In genomic region chr7:81769891-81770818, GRCh38 we compare ENCODE assay signal across 8 cellular contexts. TPM values are rescaled to one million over a fixed set of nuclear protein-coding genes. Genes with fewer than 3 reads are reported as not detected.
DNase-seq lines count a peak whose midpoint lies in the region; ATAC-seq and TF ChIP-seq lines count a peak whose summit lies in the region.

Gene HGF, minus strand, starts transcription at chr7:81770047. Its CDS starts 76 bp downstream, at chr7:81769971.

- CTCF ChIA-PET in activated CD8-positive, alpha-beta T cell treated with anti-CD3 and anti-CD28 coated beads, Interleukin-2, amount 10 ng/mL, durations not matched to agents 7 days and 5 days (lab: Charles Lee) = no interaction called here

- intact Hi-C loops in mucosa of descending colon (cut with DNase I, micrococcal nuclease) = no loop called here

- H3K36me3 ChIP-seq in MG63 (peaks cover 7% of the 10 kb centered on the region), mucosa of descending colon (ENCODE audit: low read depth) (no peaks in the 10 kb centered on the region)

- TF ChIP-seq CTCF in AG09309 (IDR thresholded peaks at IDR 0.05; ENCODE audit: control insufficient read depth, insufficient read depth, low read depth, low read length, missing control alignments) (peak; percentile 26), mucosa of descending colon (IDR thresholded peaks at IDR 0.05) (no peak)

- H3K9me3 Mint-ChIP-seq in activated CD8-positive, alpha-beta T cell treated with anti-CD3 and anti-CD28 coated beads, Interleukin-2, amount 10 ng/mL, durations not matched to agents 7 days and 5 days (ENCODE audit: insufficient read depth) = no peaks in the 10 kb centered on the region

- ATAC-seq in mucosa of descending colon (peak; percentile 58), GM21825 (IDR thresholded peaks at IDR 0.05; ENCODE audit: unreplicated experiment) (no peak)
- ATAC-seq in activated CD8-positive, alpha-beta T cell treated with anti-CD3 and anti-CD28 coated beads, Interleukin-2, amount 10 ng/mL, durations not matched to agents 7 days and 5 days = no peak

- H3K4me3 ChIP-seq in AG09309 (ENCODE audit: control insufficient read depth, low read depth, low read length) = peak within 1 kb of the TSS; percentile 40
- peak within 1 kb of the TSS; percentile 60 for H3K4me3 ChIP-seq in MG63
- no peak within 1 kb of the TSS for H3K4me3 ChIP-seq in mucosa of descending colon

- DNase-seq in AG09309 (ENCODE audit: low read depth) (peak; percentile 62), MG63 (peak; percentile 75), ecto neural progenitor cell (ENCODE audit: low spot score) (peak; percentile 57), mucosa of descending colon (peak; percentile 32 to 50 (median 34)), COLO829 (ENCODE audit: low spot score) (no peak), NCI-H1436 treated with DMSO at 0.1 percent for 48 hours (lab: John Stamatoyannopoulos, UW) (no peak)
- no peak for DNase-seq in activated CD8-positive, alpha-beta T cell treated with anti-CD3 and anti-CD28 coated beads, Interleukin-2, amount 10 ng/mL, durations not matched to agents 7 days and 5 days

- POLR2A ChIA-PET in activated CD8-positive, alpha-beta T cell treated with anti-CD3 and anti-CD28 coated beads, Interleukin-2, amount 10 ng/mL, durations not matched to agents 7 days and 5 days (lab: Charles Lee) = no interaction called here

- H3K4me3 Mint-ChIP-seq in activated CD8-positive, alpha-beta T cell treated with anti-CD3 and anti-CD28 coated beads, Interleukin-2, amount 10 ng/mL, durations not matched to agents 7 days and 5 days = no peak within 1 kb of the TSS

- no peaks in the 10 kb centered on the region for H3K4me1 ChIP-seq in mucosa of descending colon (ENCODE audit: low read depth)

- no peaks in the 10 kb centered on the region for H3K36me3 Mint-ChIP-seq in activated CD8-positive, alpha-beta T cell treated with anti-CD3 and anti-CD28 coated beads, Interleukin-2, amount 10 ng/mL, durations not matched to agents 7 days and 5 days (ENCODE audit: low read depth)

- peaks cover 5% of the 10 kb centered on the region for H3K27me3 Mint-ChIP-seq in activated CD8-positive, alpha-beta T cell treated with anti-CD3 and anti-CD28 coated beads, Interleukin-2, amount 10 ng/mL, durations not matched to agents 7 days and 5 days (ENCODE audit: low read depth)

- H3K27me3 ChIP-seq in MG63 = no peaks in the 10 kb centered on the region

- no peaks in the 10 kb centered on the region for H3K4me1 Mint-ChIP-seq in activated CD8-positive, alpha-beta T cell treated with anti-CD3 and anti-CD28 coated beads, Interleukin-2, amount 10 ng/mL, durations not matched to agents 7 days and 5 days (ENCODE audit: low read depth)

- no peak within 1 kb of the TSS for H3K27ac Mint-ChIP-seq in activated CD8-positive, alpha-beta T cell treated with anti-CD3 and anti-CD28 coated beads, Interleukin-2, amount 10 ng/mL, durations not matched to agents 7 days and 5 days

- H3K9me3 ChIP-seq in MG63 (no peaks in the 10 kb centered on the region), mucosa of descending colon (no peaks in the 10 kb centered on the region)

RNA-seq across cellular contexts. Expression of gene HGF, which starts in this region (rescaled TPM):
- total RNA-seq in MG63 (2014; rRNA removed; shearing (Covaris generic); ENCODE audit: low replicate concordance) = 41.0 and 50.8 TPM in 2 replicates
- total RNA-seq in mucosa of descending colon = 1 to 10 TPM; 1.4 to 4.6 (median 3.2) TPM
- total RNA-seq in activated CD8-positive, alpha-beta T cell treated with anti-CD3 and anti-CD28 coated beads, Interleukin-2, amount 10 ng/mL, durations not matched to agents 7 days and 5 days = not detected

Comparison
In these comparisons a context has a peak if more than half of its experiments do, and no peak if none do; other contexts are left out.
1. DNase-seq: peak in AG09309 (single experiment), MG63 (single experiment), ecto neural progenitor cell (single experiment) and mucosa of descending colon (3 of 3); none in activated CD8-positive, alpha-beta T cell treated with anti-CD3 and anti-CD28 coated beads, Interleukin-2, amount 10 ng/mL, durations not matched to agents 7 days and 5 days (single experiment), COLO829 (single experiment) and NCI-H1436 treated with DMSO at 0.1 percent for 48 hours (single experiment).